9 cellular contexts compared by ENCODE assay signal in genomic region chr2:218002792-218003191, GRCh38. TPM values are rescaled to one million over a fixed set of nuclear protein-coding genes. Genes with fewer than 3 reads are reported as not detected.
DNase-seq lines count a peak whose midpoint lies in the region; ATAC-seq, FAIRE-seq and TF ChIP-seq lines count a peak whose summit lies in the region.
"Had no signal": no experiment of that assay in that cellular context is flagged by ENCODE, and none has a peak within 500 bp of the region (broad histone marks: within the 10 kb centered on the region; RNA-seq: fewer than 3 reads in every experiment).

Gene TNS1, minus strand, starts transcription at chr2:218002995. Its CDS starts 123 bp downstream, at chr2:218002872.

- peak within 1 kb of the TSS; percentile 29 for H3K9ac ChIP-seq in smooth muscle cell (ENCODE audit: low read depth)

- H3K4me1 ChIP-seq in smooth muscle cell (ENCODE audit: low read depth), result peaks cover 37% of the 10 kb centered on the region
- H3K4me1 ChIP-seq in small intestine (ENCODE audit: control insufficient read depth in 2 of 2, insufficient read depth in 1 of 2, low read depth in 1 of 2, low read length in 1 of 2), result no peaks in the 10 kb centered on the region

- H3K79me2 ChIP-seq in smooth muscle cell (ENCODE audit: low read depth), result peaks cover 59% of the 10 kb centered on the region

- H3K9me3 ChIP-seq in smooth muscle cell (replicated peaks; ENCODE audit: low read depth) (no peaks in the 10 kb centered on the region), small intestine (ENCODE audit: control insufficient read depth, low read depth) (no peaks in the 10 kb centered on the region)

- H3K4me1 Mint-ChIP-seq in natural killer cell, result no peaks in the 10 kb centered on the region

- H3K27ac Mint-ChIP-seq in natural killer cell, result no peak within 1 kb of the TSS

- TF ChIP-seq CTCF in choroid plexus epithelial cell (conservative IDR thresholded peaks at IDR 0.05; ENCODE audit: low read depth, low read length), result no peak
- no peak for TF ChIP-seq CTCF in kidney epithelial cell (IDR thresholded peaks at IDR 0.05; ENCODE audit: insufficient read depth, low read length, poor library complexity, severe bottlenecking)
- TF ChIP-seq CTCF in smooth muscle cell (IDR thresholded peaks at IDR 0.05; ENCODE audit: borderline replicate concordance, insufficient read depth, poor library complexity, severe bottlenecking), result no peak
- no peak for TF ChIP-seq CTCF in natural killer cell (IDR thresholded peaks at IDR 0.05)

- DNase-seq in HT1080 (ENCODE audit: low read depth) (no peak), choroid plexus epithelial cell (ENCODE audit: low read depth) (peak; percentile 50), kidney epithelial cell (ENCODE audit: low read depth) (no peak), smooth muscle cell (lab: John Stamatoyannopoulos, UW; ENCODE audit: unreplicated experiment) (no peak), small intestine (no peak), natural killer cell (no peak)
- no peak for DNase-seq in stimulated activated CD4-positive, alpha-beta T cell treated with anti-CD3 and anti-CD28 coated beads, Interleukin-2, amount 100 ng/mL, for 48 hours
- DNase-seq in activated CD4-positive, alpha-beta T cell treated with anti-CD3 and anti-CD28 coated beads for 4 hours, result no peak
- DNase-seq: naive thymus-derived CD8-positive, alpha-beta T cell had no signal

- no peak within 1 kb of the TSS for H2AFZ ChIP-seq in smooth muscle cell (ENCODE audit: low read depth)

- H3K27ac ChIP-seq in smooth muscle cell (ENCODE audit: low read depth) (peak within 1 kb of the TSS; percentile 97), small intestine (ENCODE audit: low read depth in 1 of 2, low read length in 1 of 2) (peak within 1 kb of the TSS in 1 of 2 donors; percentile 65)

- no peak within 1 kb of the TSS for H3K4me3 Mint-ChIP-seq in natural killer cell
- H3K4me3 Mint-ChIP-seq: naive thymus-derived CD8-positive, alpha-beta T cell had no signal

- FAIRE-seq in small intestine (lab: Jason Lieb, UNC), result no peak

- H4K20me1 ChIP-seq in smooth muscle cell (ENCODE audit: low read depth), result peaks cover 35% of the 10 kb centered on the region

- peak within 1 kb of the TSS; percentile 46 for H3K4me3 ChIP-seq in choroid plexus epithelial cell (ENCODE audit: low read depth, low read length)
- H3K4me3 ChIP-seq in kidney epithelial cell (ENCODE audit: low read depth, low read length), result no peak within 1 kb of the TSS
- H3K4me3 ChIP-seq in smooth muscle cell, result peak within 1 kb of the TSS; percentile 50
- no peak within 1 kb of the TSS for H3K4me3 ChIP-seq in small intestine (ENCODE audit: low read depth in 1 of 2, low read length in 2 of 2)

- peak within 1 kb of the TSS; percentile 93 for H3K4me2 ChIP-seq in smooth muscle cell

- H3K27me3 ChIP-seq in kidney epithelial cell (ENCODE audit: control insufficient read depth, insufficient read depth, low read length) (peaks cover 2% of the 10 kb centered on the region), smooth muscle cell (ENCODE audit: low read depth) (no peaks in the 10 kb centered on the region), small intestine (ENCODE audit: control insufficient read depth in 2 of 2, insufficient read depth in 2 of 2, low read length in 2 of 2) (no peaks in the 10 kb centered on the region)

- H3K36me3 ChIP-seq in kidney epithelial cell (ENCODE audit: control insufficient read depth, insufficient read depth, low read length), result no peaks in the 10 kb centered on the region
- H3K36me3 ChIP-seq in smooth muscle cell (ENCODE audit: low read depth), result no peaks in the 10 kb centered on the region
- no peaks in the 10 kb centered on the region for H3K36me3 ChIP-seq in small intestine (ENCODE audit: control insufficient read depth in 2 of 2, insufficient read depth in 2 of 2, low read length in 2 of 2)

- WGBS in smooth muscle cell (ENCODE audit: low lambda C conversion rate), result 12% methylated on average over 13 of the region's 15 CpGs
- 34 to 64% (median 42%) methylated on average over 6 to 15 of the region's 15 CpGs for WGBS in small intestine, 3 donors

- ATAC-seq in natural killer cell, result no peak
- ATAC-seq: naive thymus-derived CD8-positive, alpha-beta T cell had no signal

- intact Hi-C loops in natural killer cell (cut with micrococcal nuclease), result no loop called here

- peaks cover 39% of the 10 kb centered on the region for H3F3A ChIP-seq in smooth muscle cell (ENCODE audit: low read depth)

- peaks cover 7 to 8% of the 10 kb centered on the region in 2 donors for H3K27me3 Mint-ChIP-seq in natural killer cell (ENCODE audit: low read depth in 2 of 2)

- no peaks in the 10 kb centered on the region for H3K36me3 Mint-ChIP-seq in natural killer cell
- H3K36me3 Mint-ChIP-seq: naive thymus-derived CD8-positive, alpha-beta T cell had no signal

- no peaks in the 10 kb centered on the region for H3K9me3 Mint-ChIP-seq in natural killer cell
- H3K9me3 Mint-ChIP-seq: naive thymus-derived CD8-positive, alpha-beta T cell had no signal

RNA-seq across cellular contexts. Expression of gene TNS1, which starts in this region (rescaled TPM):
- total RNA-seq in HT1080 (2014; rRNA removed; shearing (Covaris generic)), result 9.6 and 10.5 TPM in 2 replicates
- 4.9 and 5.1 TPM in 2 replicates for polyA plus RNA-seq in HT1080 (2015; cell fraction: cytosol; rRNA removed)
- polyA plus RNA-seq in HT1080 (2015; cell fraction: nucleus; rRNA removed), result 16.1 and 17.1 TPM in 2 replicates
- total RNA-seq in kidney epithelial cell, result 54.5 and 70.6 TPM in 2 replicates
- 61.5 and 67.7 TPM in 2 replicates for total RNA-seq in smooth muscle cell
- 45.0 and 52.3 TPM in 2 replicates for polyA plus RNA-seq in smooth muscle cell
- 10 to 100 TPM in 1 of 3 donors, 1 to 10 TPM in 2; 1.3 to 52.1 (median 8.6) TPM for polyA plus RNA-seq in small intestine
- total RNA-seq in natural killer cell, result 1 to 10 TPM; 1.1 to 3.0 (median 2.1) TPM
- polyA plus RNA-seq: naive thymus-derived CD8-positive, alpha-beta T cell had no signal

Comparison
In these comparisons a context has a peak if more than half of its experiments do, and no peak if none do; other contexts are left out.
1. H3K4me3 ChIP-seq: peak in choroid plexus epithelial cell (single experiment) and smooth muscle cell (single experiment); none in kidney epithelial cell (single experiment) and small intestine (0 of 2).